21 cellular contexts compared by ENCODE assay signal in genomic region chrX:31743004-31743403, GRCh38.
DNase-seq lines count a peak whose midpoint lies in the region; ATAC-seq, FAIRE-seq and TF ChIP-seq lines count a peak whose summit lies in the region.
"Had no signal": no experiment of that assay in that cellular context is flagged by ENCODE, and none has a peak within 500 bp of the region (broad histone marks: within the 10 kb centered on the region; RNA-seq: fewer than 3 reads in every experiment).

No MANE protein-coding gene starts in this region.

- DNase-seq in GM12865 (ENCODE audit: low read depth) (peak; percentile 1), HTR-8/SVneo (ENCODE audit: insufficient read length, low spot score) (no peak), astrocyte (ENCODE audit: low read depth) (no peak), H1 (ENCODE audit: low read depth in 1 of 2, low spot score in 2 of 2) (no peak), DMS114 treated with DMSO at 0.1 percent for 48 hours (lab: John Stamatoyannopoulos, UW; ENCODE audit: unreplicated experiment) (no peak)
- no peak for DNase-seq in stimulated activated CD4-positive, alpha-beta T cell treated with anti-CD3 and anti-CD28 coated beads, Interleukin-2, amount 100 ng/mL, for 24 hours
- DNase-seq: 8988T; Caco-2; CD4-positive, CD25-positive, alpha-beta regulatory T cell; CD8-positive, alpha-beta T cell; DMS79; EL; GDM1; H7; HCEC 1CT had no signal

- H3K4me3 Mint-ChIP-seq in astrocyte (ENCODE audit: unreplicated experiment): no peak overlapping the region
- H3K4me3 Mint-ChIP-seq: B cell; CD4-positive, CD25-positive, alpha-beta regulatory T cell; CD8-positive, alpha-beta T cell; GM23338 had no signal

- peak; percentile 26 for FAIRE-seq in HTR-8/SVneo (lab: Jason Lieb, UNC)
- FAIRE-seq in astrocyte (lab: Jason Lieb, UNC): peak; percentile 96
- FAIRE-seq in H1 (lab: Jason Lieb, UNC): peak; percentile 65
- FAIRE-seq: GM12892 had no signal

- no peak overlapping the region for H3K4me3 ChIP-seq in GM12865 (ENCODE audit: low read depth, low read length)
- no peak overlapping the region for H3K4me3 ChIP-seq in astrocyte (ENCODE audit: insufficient read depth, low read depth, low read length)
- H3K4me3 ChIP-seq in H1 (ENCODE audit: extremely low read depth in 1 of 4, insufficient read depth in 2 of 4, low read depth in 3 of 4, low read length in 4 of 4): no peak overlapping the region
- H3K4me3 ChIP-seq: BLaER1, GM23338 had no signal

- no peak overlapping the region for H4K5ac ChIP-seq in H1 (ENCODE audit: insufficient read length, low read depth, low read length)

- H3K27me3 Mint-ChIP-seq in astrocyte (ENCODE audit: low read depth, unreplicated experiment): no peaks in the 10 kb centered on the region
- H3K27me3 Mint-ChIP-seq: B cell; CD4-positive, CD25-positive, alpha-beta regulatory T cell had no signal

- no peaks in the 10 kb centered on the region for H3K4me1 ChIP-seq in astrocyte (ENCODE audit: insufficient read depth, low read length)
- no peaks in the 10 kb centered on the region for H3K4me1 ChIP-seq in H1 (replicated peaks in 1 of 4; ENCODE audit: control insufficient read depth in 3 of 4, insufficient read depth in 4 of 4, low read length in 3 of 4)
- H3K4me1 ChIP-seq: BLaER1, Caco-2 had no signal

- no peak overlapping the region for H2BK20ac ChIP-seq in H1 (ENCODE audit: low read length)

- 84% methylated on average over 4 of the region's 4 CpGs; no CpG with 5 or more reads in 1 of the 2 experiments for WGBS in H1 (ENCODE audit: extremely low coverage in 1 of 2, insufficient coverage in 1 of 2, insufficient read length in 1 of 2, insufficient replicate concordance in 2 of 2, low coverage in 1 of 2, low lambda C conversion rate in 2 of 2, missing lambda C conversion rate in 1 of 2), 2 experiments

- H4K8ac ChIP-seq in H1 (ENCODE audit: extremely low read depth, insufficient read depth, low read length): no peak overlapping the region

- H3K4me2 ChIP-seq in astrocyte (ENCODE audit: low read length) (no peak overlapping the region), H1 (ENCODE audit: insufficient read depth in 1 of 2, low read depth in 2 of 2, low read length in 2 of 2) (no peak overlapping the region)
- H3K4me2 ChIP-seq: BLaER1, GM23338 had no signal

- H3K4ac ChIP-seq in H1 (replicated peaks; ENCODE audit: insufficient read length, low read depth, low read length): no peak overlapping the region

- no peak overlapping the region for H2BK12ac ChIP-seq in H1 (ENCODE audit: low read depth, low read length)

- no peaks in the 10 kb centered on the region for H3K9me3 ChIP-seq in astrocyte (ENCODE audit: insufficient read depth, low read depth, low read length)
- no peaks in the 10 kb centered on the region for H3K9me3 ChIP-seq in H1 (ENCODE audit: insufficient read depth in 2 of 2, low read depth in 1 of 2, low read length in 1 of 2)
- H3K9me3 ChIP-seq: Caco-2 had no signal

- no peak for ATAC-seq in GM18498 (IDR thresholded peaks at IDR 0.05; ENCODE audit: unreplicated experiment)
- ATAC-seq: CD8-positive, alpha-beta T cell; GM23338 had no signal

- H3K27ac ChIP-seq in astrocyte (ENCODE audit: low read depth, low read length) (no peak overlapping the region), H1 (ENCODE audit: low read depth, low read length) (no peak overlapping the region)
- H3K27ac ChIP-seq: BLaER1, C4-2B had no signal

- TF ChIP-seq RAD21 in H1 (IDR thresholded peaks at IDR 0.05 in 1 of 2, conservative IDR thresholded peaks at IDR 0.05 in 1 of 2; ENCODE audit: low read depth in 2 of 2, low read length in 2 of 2): no peak

- H4K91ac ChIP-seq in H1 (replicated peaks; ENCODE audit: insufficient read length, low read length): no peak overlapping the region

- H3K36me3 Mint-ChIP-seq in astrocyte (ENCODE audit: low read depth, unreplicated experiment): no peaks in the 10 kb centered on the region
- H3K36me3 Mint-ChIP-seq: CD4-positive, CD25-positive, alpha-beta regulatory T cell; CD8-positive, alpha-beta T cell had no signal

- H3K9me3 Mint-ChIP-seq in astrocyte (ENCODE audit: unreplicated experiment): peaks cover 2% of the 10 kb centered on the region
- H3K9me3 Mint-ChIP-seq: GM23338 had no signal

- H3K23ac ChIP-seq in H1 (ENCODE audit: insufficient read length): no peak overlapping the region

- H3K79me2 ChIP-seq in astrocyte (ENCODE audit: insufficient read depth, low read length) (no peaks in the 10 kb centered on the region), H1 (ENCODE audit: control insufficient read depth in 1 of 2, insufficient read depth in 2 of 2, low read length in 2 of 2) (no peaks in the 10 kb centered on the region)

- no peak for TF ChIP-seq POLR2A in H1 (IDR thresholded peaks at IDR 0.05; ENCODE audit: control extremely low read depth in 1 of 2, low read depth in 2 of 2, low read length in 2 of 2)

- TF ChIP-seq CTCF in GM12865 (IDR thresholded peaks at IDR 0.05; ENCODE audit: insufficient read depth, low read depth, low read length, missing control alignments) (no peak), astrocyte (IDR thresholded peaks at IDR 0.05; ENCODE audit: insufficient read depth, low read depth, low read length) (no peak), H1 (IDR thresholded peaks at IDR 0.05; ENCODE audit: control extremely low read depth in 1 of 3, insufficient read depth in 1 of 3, low read depth in 1 of 3, low read length in 3 of 3) (no peak)

- no peak overlapping the region for H3K27ac Mint-ChIP-seq in astrocyte (ENCODE audit: unreplicated experiment)
- H3K27ac Mint-ChIP-seq: B cell; CD4-positive, CD25-positive, alpha-beta regulatory T cell; CD8-positive, alpha-beta T cell; GM23338 had no signal

- POLR2A ChIA-PET in H1 (lab: Charles Lee; ENCODE audit: partially characterized antibody): no interaction called here

- no peaks in the 10 kb centered on the region for H3K23me2 ChIP-seq in H1 (ENCODE audit: low read depth, low read length)

- H4K20me1 ChIP-seq in astrocyte (ENCODE audit: insufficient read depth, low read length) (no peaks in the 10 kb centered on the region), H1 (replicated peaks in 1 of 2; ENCODE audit: control insufficient read depth in 1 of 2, insufficient read depth in 2 of 2, low read length in 2 of 2) (no peaks in the 10 kb centered on the region)
- H4K20me1 ChIP-seq: BLaER1 had no signal

- H3K36me3 ChIP-seq in astrocyte (ENCODE audit: insufficient read depth, low read length) (no peaks in the 10 kb centered on the region), H1 (ENCODE audit: control insufficient read depth in 2 of 4, insufficient read depth in 4 of 4, low read length in 3 of 4) (no peaks in the 10 kb centered on the region)
- H3K36me3 ChIP-seq: BLaER1 had no signal

- H2AFZ ChIP-seq in astrocyte (ENCODE audit: low read depth, low read length): no peak overlapping the region
- no peak overlapping the region for H2AFZ ChIP-seq in H1 (ENCODE audit: low read length)
- H2AFZ ChIP-seq: GM23338 had no signal

- no peak overlapping the region for H2BK5ac ChIP-seq in H1 (ENCODE audit: low read depth, low read length)

- no peaks in the 10 kb centered on the region for H3K4me1 Mint-ChIP-seq in astrocyte (ENCODE audit: low read depth, unreplicated experiment)
- H3K4me1 Mint-ChIP-seq: B cell; CD4-positive, CD25-positive, alpha-beta regulatory T cell had no signal

- no peak overlapping the region for H3K14ac ChIP-seq in H1 (ENCODE audit: insufficient read length)

- TF ChIP-seq EP300 in H1 (IDR thresholded peaks at IDR 0.05; ENCODE audit: borderline replicate concordance in 1 of 2, low read depth in 2 of 2, low read length in 2 of 2): no peak

- no peak overlapping the region for H3K18ac ChIP-seq in H1 (ENCODE audit: extremely low read depth, low read length)

- no peak overlapping the region for H3K9ac ChIP-seq in astrocyte (ENCODE audit: low read length)
- H3K9ac ChIP-seq in H1 (replicated peaks in 1 of 4; ENCODE audit: extremely low read depth in 1 of 4, low read depth in 3 of 4, low read length in 3 of 4): no peak overlapping the region
- H3K9ac ChIP-seq: BLaER1 had no signal

- H3K56ac ChIP-seq in H1 (replicated peaks; ENCODE audit: insufficient read length, low read depth, low read length): no peak overlapping the region

- no peak overlapping the region for H2AK5ac ChIP-seq in H1 (ENCODE audit: low read depth, low read length)

- no peaks in the 10 kb centered on the region for H3K27me3 ChIP-seq in astrocyte (ENCODE audit: insufficient read depth, low read length)
- no peaks in the 10 kb centered on the region for H3K27me3 ChIP-seq in H1 (replicated peaks in 1 of 4; ENCODE audit: control insufficient read depth in 3 of 4, extremely low read depth in 1 of 4, insufficient read depth in 3 of 4, low read length in 3 of 4)

- no peak overlapping the region for H2BK120ac ChIP-seq in H1 (replicated peaks; ENCODE audit: low read depth, low read length)

- no peaks in the 10 kb centered on the region for H3K79me1 ChIP-seq in H1 (ENCODE audit: low read depth, low read length)

- H2BK15ac ChIP-seq in H1 (ENCODE audit: low read length): no peak overlapping the region

- CTCF ChIA-PET in H1 (lab: Charles Lee; ENCODE audit: partially characterized antibody): no interaction called here

TF ChIP-seq in H1, 55 proteins besides CTCF, POLR2A, EP300 and RAD21:
- no peak for TF ChIP-seq POU5F1 (IDR thresholded peaks at IDR 0.05; ENCODE audit: low read depth, low read length)
- no peak for TF ChIP-seq CBX5 (IDR thresholded peaks at IDR 0.05; ENCODE audit: low read depth, low read length)
- TF ChIP-seq SIN3A (conservative IDR thresholded peaks at IDR 0.05 in 1 of 2, IDR thresholded peaks at IDR 0.05 in 1 of 2; ENCODE audit: low read depth in 1 of 2, low read length in 2 of 2): no peak
- TF ChIP-seq CTBP2 (IDR thresholded peaks at IDR 0.05; ENCODE audit: borderline replicate concordance, insufficient read depth, insufficient read length, low read length): no peak
- TF ChIP-seq CBX8 (IDR thresholded peaks at IDR 0.05; ENCODE audit: borderline replicate concordance, low read depth, low read length): no peak
- TF ChIP-seq CREB1 (IDR thresholded peaks at IDR 0.05): no peak
- no peak for TF ChIP-seq KDM1A (IDR thresholded peaks at IDR 0.05; ENCODE audit: borderline replicate concordance, low read length)
- TF ChIP-seq SP2 (IDR thresholded peaks at IDR 0.05; ENCODE audit: low read length): no peak
- no peak for TF ChIP-seq SP1 (IDR thresholded peaks at IDR 0.05; ENCODE audit: low read depth, low read length)
- no peak for TF ChIP-seq SP4 (IDR thresholded peaks at IDR 0.05; ENCODE audit: low read length)
- TF ChIP-seq ASH2L (IDR thresholded peaks at IDR 0.05; ENCODE audit: low read length): no peak
- TF ChIP-seq HDAC6 (IDR thresholded peaks at IDR 0.05; ENCODE audit: low read depth, low read length): no peak
- no peak for TF ChIP-seq YY1 (IDR thresholded peaks at IDR 0.05; ENCODE audit: low read depth, low read length)
- no peak for TF ChIP-seq POLR2AphosphoS5 (IDR thresholded peaks at IDR 0.05; ENCODE audit: low read depth, low read length)
- no peak for TF ChIP-seq JUND (IDR thresholded peaks at IDR 0.05; ENCODE audit: low read length)
- no peak for TF ChIP-seq RFX5 (IDR thresholded peaks at IDR 0.05; ENCODE audit: borderline replicate concordance, low read depth, low read length)
- TF ChIP-seq JUN (IDR thresholded peaks at IDR 0.05; ENCODE audit: low read depth, low read length): no peak
